Comparison of ENCODE assay signal across 9 cellular contexts in the genomic region with DNA sequence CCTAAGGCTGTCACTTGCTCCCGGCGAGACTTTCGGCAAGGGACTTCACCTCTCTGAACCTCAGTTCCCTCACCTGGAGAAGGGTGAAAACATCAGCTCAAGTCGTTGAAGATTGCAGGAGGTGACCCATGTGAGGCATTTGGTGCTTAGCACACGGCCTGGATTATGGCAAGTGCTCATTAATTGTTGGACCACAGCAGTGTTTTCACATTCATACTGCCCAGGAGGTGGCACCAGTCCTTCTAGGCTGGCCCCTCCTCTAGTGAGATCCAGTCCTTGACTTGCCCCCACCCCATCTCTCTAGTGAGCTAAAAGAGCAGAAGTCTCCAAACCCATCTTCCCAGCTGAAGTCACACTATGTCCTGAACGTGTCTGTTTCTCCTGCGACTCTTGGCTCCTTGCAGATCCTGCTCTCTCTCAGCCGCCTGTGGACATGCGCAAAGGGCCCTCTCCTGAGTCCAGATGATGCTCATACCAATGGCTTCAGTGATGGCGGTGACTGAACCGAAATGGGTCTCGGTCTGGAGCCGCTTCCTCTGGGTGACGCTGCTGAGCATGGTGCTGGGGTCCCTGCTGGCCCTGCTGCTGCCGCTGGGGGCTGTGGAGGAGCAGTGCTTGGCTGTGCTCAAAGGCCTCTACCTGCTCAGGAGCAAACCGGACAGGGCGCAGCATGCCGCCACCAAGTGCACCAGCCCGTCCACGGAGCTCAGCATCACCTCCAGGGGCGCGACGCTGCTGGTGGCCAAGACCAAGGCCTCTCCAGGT. TPM values are rescaled to one million over a fixed set of nuclear protein-coding genes. Genes with fewer than 3 reads are reported as not detected.
DNase-seq lines count a peak whose midpoint lies in the region; ATAC-seq and TF ChIP-seq lines count a peak whose summit lies in the region.
"Had no signal": no experiment of that assay in that cellular context is flagged by ENCODE, and none has a peak within 500 bp of the region (broad histone marks: within the 10 kb centered on the region; RNA-seq: fewer than 3 reads in every experiment).

No MANE protein-coding gene starts in this region.

- peak overlapping the region; percentile 76 to 90 for H3K27ac Mint-ChIP-seq in T-cell

- CTCF ChIA-PET in T-cell (lab: Charles Lee), result interaction anchor here (0.6 kb wide), 2 partner anchors 19 to 518 kb away, joined by 3 read pairs; no protein-coding TSS in a partner anchor

- DNase-seq in AG09319 (ENCODE audit: extremely low read depth, low read depth) (no peak), ELR (ENCODE audit: low read depth) (peak; percentile 47), T-cell (no peak), glomerular visceral epithelial cell (ENCODE audit: extremely low spot score) (peak; percentile 11), kidney glomerular epithelial cell (lab: John Stamatoyannopoulos, UW) (no peak), DMS79 (lab: John Stamatoyannopoulos, UW) (no peak)
- DNase-seq: stimulated activated CD4-positive, alpha-beta T cell treated with anti-CD3 and anti-CD28 coated beads, Interleukin-2, amount 100 ng/mL, for 24 hours had no signal

- ATAC-seq in T-cell (replicated peaks in 1 of 4) (no peak), GM19351 (IDR thresholded peaks at IDR 0.05; ENCODE audit: unreplicated experiment) (no peak), GM19328 (IDR thresholded peaks at IDR 0.05; ENCODE audit: unreplicated experiment) (no peak)

- peak; percentile 4 for TF ChIP-seq CTCF in AG09319 (IDR thresholded peaks at IDR 0.05; ENCODE audit: low read depth, low read length)

- peak overlapping the region; percentile 89 to 96 (median 95) for H3K4me3 Mint-ChIP-seq in T-cell

- H3K4me1 Mint-ChIP-seq in T-cell, result peaks cover 26 to 40% (median 36%) of the 10 kb centered on the region in 3 donors

- peaks cover 22% of the 10 kb centered on the region for H3K36me3 Mint-ChIP-seq in T-cell

- POLR2A ChIA-PET in T-cell (lab: Charles Lee), result interaction anchor here (0.5 to 0.6 kb wide), 3 partner anchors 8 to 124 kb away, joined by 3 to 15 read pairs (median 4); no protein-coding TSS in a partner anchor

- no peaks in the 10 kb centered on the region for H3K27me3 Mint-ChIP-seq in T-cell

- no peaks in the 10 kb centered on the region for H3K9me3 Mint-ChIP-seq in T-cell

RNA-seq across cellular contexts. Expression of a gene that starts 1.6 kb away (rescaled TPM):
- total RNA-seq in T-cell, result 1 to 10 TPM; 5.0 to 9.3 (median 7.8) TPM

RNA-seq across cellular contexts. Expression of a gene that starts 44.3 kb away (rescaled TPM):
- 100 to 1,000 TPM in 1 of 5 donors, 10 to 100 TPM in 4; 76.3 to 107 (median 84.9) TPM for total RNA-seq in T-cell

RNA-seq across cellular contexts. Expression of a gene that starts 45.7 kb away (rescaled TPM):
- total RNA-seq in T-cell, result 100 to 1,000 TPM; 108 to 190 (median 130) TPM

Comparison
In these comparisons a context has a peak if more than half of its experiments do, and no peak if none do; other contexts are left out.
1. DNase-seq: peak in ELR (single experiment) and glomerular visceral epithelial cell (single experiment); none in AG09319 (single experiment), T-cell (0 of 34), kidney glomerular epithelial cell (single experiment) and DMS79 (single experiment).